8 cellular contexts compared by ENCODE assay signal in genomic region chrX:109839694-109840358, GRCh38.
DNase-seq lines count a peak whose midpoint lies in the region; ATAC-seq and TF ChIP-seq lines count a peak whose summit lies in the region.

No MANE protein-coding gene starts in this region.

- no peak for TF ChIP-seq CTCF in OCI-LY7 (conservative IDR thresholded peaks at IDR 0.05; ENCODE audit: low read length)
- no peak for TF ChIP-seq CTCF in PC-9 (conservative IDR thresholded peaks at IDR 0.05)

- H3K36me3 ChIP-seq in OCI-LY7 (ENCODE audit: insufficient read depth, low read length) (no peaks in the 10 kb centered on the region), PC-9 (ENCODE audit: low read depth) (no peaks in the 10 kb centered on the region)

- no peaks in the 10 kb centered on the region for H4K20me1 ChIP-seq in OCI-LY7 (ENCODE audit: insufficient read depth, low read length)
- no peaks in the 10 kb centered on the region for H4K20me1 ChIP-seq in PC-9 (ENCODE audit: insufficient read depth)

- no peak overlapping the region for H3K4me3 Mint-ChIP-seq in natural killer cell treated with Interleukin-12 subunit alpha and Interleukin-12 subunit beta and Interleukin-15 and Interleukin-18, amount 100 ng/mL, for 72 hours

- CTCF ChIA-PET in OCI-LY7 (lab: Charles Lee; ENCODE audit: unreplicated experiment) (no interaction called here), PC-9 (lab: Charles Lee) (interaction anchor here (1.0 kb wide), 1 partner anchor 51 kb away, joined by 3 read pairs; no protein-coding TSS in a partner anchor)

- H3K9me2 ChIP-seq in OCI-LY7 (ENCODE audit: insufficient read depth, low read length) (no peaks in the 10 kb centered on the region), PC-9 (ENCODE audit: insufficient read depth) (no peaks in the 10 kb centered on the region)

- H3F3A ChIP-seq in PC-9 (ENCODE audit: insufficient read depth, low read depth) = no peaks in the 10 kb centered on the region

- no peaks in the 10 kb centered on the region for H3K36me3 Mint-ChIP-seq in natural killer cell treated with Interleukin-12 subunit alpha and Interleukin-12 subunit beta and Interleukin-15 and Interleukin-18, amount 100 ng/mL, for 72 hours

- H3K4me1 ChIP-seq in OCI-LY7 (ENCODE audit: insufficient read depth, low read length, poor library complexity, severe bottlenecking) (no peaks in the 10 kb centered on the region), PC-9 (replicated peaks; ENCODE audit: insufficient read depth) (peaks cover 11% of the 10 kb centered on the region)

- no TSS peak for BruUV-seq in OCI-LY7 (replicated peaks; lab: Mats Ljungman, UMichigan)
- BruUV-seq in PC-9 (replicated peaks; lab: Mats Ljungman, UMichigan) = no TSS peak

- H3K9me3 Mint-ChIP-seq in natural killer cell treated with Interleukin-12 subunit alpha and Interleukin-12 subunit beta and Interleukin-15 and Interleukin-18, amount 100 ng/mL, for 72 hours = no peaks in the 10 kb centered on the region

- H3K79me2 ChIP-seq in OCI-LY7 (ENCODE audit: insufficient read depth, low read depth, low read length) (no peaks in the 10 kb centered on the region), PC-9 (ENCODE audit: low read depth) (no peaks in the 10 kb centered on the region)

- H3K27me3 ChIP-seq in PC-9 (ENCODE audit: insufficient read depth, low read depth) = no peaks in the 10 kb centered on the region

- no peak overlapping the region for H3K4me2 ChIP-seq in OCI-LY7 (ENCODE audit: low read length)
- no peak overlapping the region for H3K4me2 ChIP-seq in PC-9

- H3K27ac ChIP-seq in epithelial cell of prostate = peak overlapping the region; percentile 31
- H3K27ac ChIP-seq in OCI-LY7 (ENCODE audit: low read depth, low read length, poor library complexity, severe bottlenecking) = no peak overlapping the region
- no peak overlapping the region for H3K27ac ChIP-seq in PC-9

- H3K27me3 Mint-ChIP-seq in natural killer cell treated with Interleukin-12 subunit alpha and Interleukin-12 subunit beta and Interleukin-15 and Interleukin-18, amount 100 ng/mL, for 72 hours = peaks cover 0 to 7% of the 10 kb centered on the region in 2 donors

- no peak overlapping the region for H3K27ac Mint-ChIP-seq in natural killer cell treated with Interleukin-12 subunit alpha and Interleukin-12 subunit beta and Interleukin-15 and Interleukin-18, amount 100 ng/mL, for 72 hours

- intact Hi-C loops in sciatic nerve (cut with DNase I) (no loop called here), OCI-LY7 (cut with micrococcal nuclease; ENCODE audit: unreplicated experiment) (no loop called here), PC-9 (cut with micrococcal nuclease; ENCODE audit: unreplicated experiment) (loop anchor here (2.0 to 10.0 kb wide), 2 partner anchors 79 to 305 kb away; partner anchors contain the start of gene NXT2)

- DNase-seq in NOMO-1 (lab: John Stamatoyannopoulos, UW; ENCODE audit: unreplicated experiment in 2 of 2) (peak; percentile 40 to 48), epithelial cell of prostate (ENCODE audit: low read depth, low spot score) (no peak), sciatic nerve (ENCODE audit: low spot score) (no peak), OCI-LY7 (ENCODE audit: low spot score) (no peak), AG08396 (ENCODE audit: low spot score) (no peak), PC-9 (no peak)
- no peak for DNase-seq in natural killer cell treated with Interleukin-12 subunit alpha and Interleukin-12 subunit beta and Interleukin-15 and Interleukin-18, amount 100 ng/mL, for 72 hours (ENCODE audit: low spot score)

- H3K9me3 ChIP-seq in OCI-LY7 (ENCODE audit: low read length) = no peaks in the 10 kb centered on the region
- no peaks in the 10 kb centered on the region for H3K9me3 ChIP-seq in PC-9 (ENCODE audit: insufficient read depth, low read depth)

- H2AFZ ChIP-seq in OCI-LY7 (ENCODE audit: low read length) (no peak overlapping the region), PC-9 (no peak overlapping the region)

- ATAC-seq in GM18907 (IDR thresholded peaks at IDR 0.05; ENCODE audit: unreplicated experiment) = peak; percentile 44
- ATAC-seq in sciatic nerve = peak; percentile 63
- no peak for ATAC-seq in natural killer cell treated with Interleukin-12 subunit alpha and Interleukin-12 subunit beta and Interleukin-15 and Interleukin-18, amount 100 ng/mL, for 72 hours

- POLR2A ChIA-PET in OCI-LY7 (lab: Charles Lee) = no interaction called here
- POLR2A ChIA-PET in PC-9 (lab: Charles Lee; ENCODE audit: unreplicated experiment) = interaction anchor here (0.6 kb wide), 1 partner anchor 17 kb away, joined by 10 read pairs; no protein-coding TSS in a partner anchor

- H3K4me3 ChIP-seq in OCI-LY7 (ENCODE audit: low read depth, low read length, poor library complexity, severe bottlenecking) = no peak overlapping the region
- no peak overlapping the region for H3K4me3 ChIP-seq in PC-9

- no peaks in the 10 kb centered on the region for H3K4me1 Mint-ChIP-seq in natural killer cell treated with Interleukin-12 subunit alpha and Interleukin-12 subunit beta and Interleukin-15 and Interleukin-18, amount 100 ng/mL, for 72 hours (ENCODE audit: low read depth in 2 of 2)

Comparison
In these comparisons a context has a peak if more than half of its experiments do, and no peak if none do; other contexts are left out.
1. ATAC-seq: peak in GM18907 (single experiment) and sciatic nerve (single experiment); none in natural killer cell treated with Interleukin-12 subunit alpha and Interleukin-12 subunit beta and Interleukin-15 and Interleukin-18, amount 100 ng/mL, for 72 hours (0 of 2).
2. DNase-seq: peak in NOMO-1 (2 of 2); none in epithelial cell of prostate (single experiment), sciatic nerve (single experiment), OCI-LY7 (single experiment), AG08396 (single experiment), PC-9 (0 of 2) and natural killer cell treated with Interleukin-12 subunit alpha and Interleukin-12 subunit beta and Interleukin-15 and Interleukin-18, amount 100 ng/mL, for 72 hours (single experiment).